In the genomic region with DNA sequence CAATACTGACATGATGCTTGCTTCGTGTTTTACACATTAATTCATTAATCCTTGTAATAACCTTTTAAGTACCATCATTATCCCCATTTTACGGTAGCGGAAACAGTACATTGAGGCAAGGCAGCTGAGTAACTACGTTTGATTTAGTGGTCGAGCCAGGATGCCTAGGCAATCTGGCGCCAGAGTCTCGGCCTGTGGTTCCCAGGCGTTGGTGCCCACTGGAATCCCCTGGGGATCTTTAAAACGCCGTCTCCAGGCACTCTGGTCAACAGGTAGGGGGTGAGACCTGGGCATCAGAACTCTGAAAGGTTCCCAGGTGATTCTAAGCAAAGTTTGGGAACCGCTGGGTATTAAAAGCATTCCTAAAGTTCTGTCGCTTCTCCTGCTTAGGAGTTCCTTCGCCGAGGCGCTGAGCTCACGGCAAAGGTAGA, we compare ENCODE assay signal across 1 cellular context.
TF ChIP-seq lines count a peak whose summit lies in the region.

No MANE protein-coding gene starts in this region.

TF ChIP-seq in liver, 16 proteins besides CTCF, POLR2A, EP300 and RAD21 (continued from another document):
- TF ChIP-seq REST (IDR thresholded peaks at IDR 0.05) (no peak), JUND (IDR thresholded peaks at IDR 0.05) (no peak), NR2F2 (IDR thresholded peaks at IDR 0.05) (no peak), HNF4G (IDR thresholded peaks at IDR 0.05) (no peak), HNF4A (conservative IDR thresholded peaks at IDR 0.05) (no peak), SP1 (IDR thresholded peaks at IDR 0.05) (no peak), TAF1 (conservative IDR thresholded peaks at IDR 0.05) (no peak), ATF3 (IDR thresholded peaks at IDR 0.05) (no peak)
- TF ChIP-seq, protein P1, sequence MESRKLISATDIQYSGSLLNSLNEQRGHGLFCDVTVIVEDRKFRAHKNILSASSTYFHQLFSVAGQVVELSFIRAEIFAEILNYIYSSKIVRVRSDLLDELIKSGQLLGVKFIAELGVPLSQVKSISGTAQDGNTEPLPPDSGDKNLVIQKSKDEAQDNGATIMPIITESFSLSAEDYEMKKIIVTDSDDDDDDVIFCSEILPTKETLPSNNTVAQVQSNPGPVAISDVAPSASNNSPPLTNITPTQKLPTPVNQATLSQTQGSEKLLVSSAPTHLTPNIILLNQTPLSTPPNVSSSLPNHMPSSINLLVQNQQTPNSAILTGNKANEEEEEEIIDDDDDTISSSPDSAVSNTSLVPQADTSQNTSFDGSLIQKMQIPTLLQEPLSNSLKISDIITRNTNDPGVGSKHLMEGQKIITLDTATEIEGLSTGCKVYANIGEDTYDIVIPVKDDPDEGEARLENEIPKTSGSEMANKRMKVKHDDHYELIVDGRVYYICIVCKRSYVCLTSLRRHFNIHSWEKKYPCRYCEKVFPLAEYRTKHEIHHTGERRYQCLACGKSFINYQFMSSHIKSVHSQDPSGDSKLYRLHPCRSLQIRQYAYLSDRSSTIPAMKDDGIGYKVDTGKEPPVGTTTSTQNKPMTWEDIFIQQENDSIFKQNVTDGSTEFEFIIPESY (IDR thresholded peaks at IDR 0.05), result no peak
TF ChIP-seq in liver: peak in this region for 0.
